9 cellular contexts compared by ENCODE assay signal in genomic region chr9:94802795-94803194, GRCh38.
A peak's percentile ranks its signal among the peaks of the same experiment; 100 is the strongest.
DNase-seq lines count a peak whose midpoint lies in the region; ATAC-seq lines count a peak whose summit lies in the region.
"Had no signal": no experiment of that assay in that cellular context is flagged by ENCODE, and none has a peak within 500 bp of the region (broad histone marks: within the 10 kb centered on the region; RNA-seq: fewer than 3 reads in every experiment).

No MANE protein-coding gene starts in this region.

- peaks cover 29% of the 10 kb centered on the region for H3K4me1 Mint-ChIP-seq in activated naive CD8-positive, alpha-beta T cell treated with anti-CD3 and anti-CD28 coated beads for 36 hours

- H3K9me3 Mint-ChIP-seq in activated naive CD8-positive, alpha-beta T cell treated with anti-CD3 and anti-CD28 coated beads for 36 hours = no peaks in the 10 kb centered on the region

- intact Hi-C loops in Right ventricle myocardium superior (cut with DNase I) = no loop called here

- H3K27me3 Mint-ChIP-seq in activated naive CD8-positive, alpha-beta T cell treated with anti-CD3 and anti-CD28 coated beads for 36 hours = no peaks in the 10 kb centered on the region

- peak; percentile 3 for DNase-seq in NK-92 treated with Interleukin-12 subunit alpha and Interleukin-12 subunit beta, amount 100 ng/mL, for 24 hours (lab: John Stamatoyannopoulos, UW)
- DNase-seq in NK-92 (lab: John Stamatoyannopoulos, UW; ENCODE audit: unreplicated experiment) = no peak
- peak; percentile 55 for DNase-seq in activated naive CD8-positive, alpha-beta T cell treated with anti-CD3 and anti-CD28 coated beads for 36 hours
- peak; percentile 52 for DNase-seq in stimulated activated CD8-positive, alpha-beta memory T cell treated with anti-CD3 and anti-CD28 coated beads, Interleukin-4, amount 100 ng/mL, for 48 hours
- DNase-seq in GM19238 (ENCODE audit: insufficient read length, low spot score) = no peak
- no peak for DNase-seq in Right ventricle myocardium superior
- DNase-seq: SHP77 had no signal

- peak; percentile 66 for ATAC-seq in HG03432 (IDR thresholded peaks at IDR 0.05; ENCODE audit: unreplicated experiment)
- no peak for ATAC-seq in Right ventricle myocardium superior (ENCODE audit: poor library complexity)
- ATAC-seq in HG02970 (IDR thresholded peaks at IDR 0.05; ENCODE audit: low FRiP score, unreplicated experiment) = no peak

- H3K27ac Mint-ChIP-seq in activated naive CD8-positive, alpha-beta T cell treated with anti-CD3 and anti-CD28 coated beads for 36 hours = peak overlapping the region; percentile 72

- H3K36me3 Mint-ChIP-seq in activated naive CD8-positive, alpha-beta T cell treated with anti-CD3 and anti-CD28 coated beads for 36 hours = peaks cover 42% of the 10 kb centered on the region

- H3K4me3 Mint-ChIP-seq in activated naive CD8-positive, alpha-beta T cell treated with anti-CD3 and anti-CD28 coated beads for 36 hours = no peak overlapping the region

Comparison
In these comparisons a context has a peak if more than half of its experiments do, and no peak if none do; other contexts are left out.
1. DNase-seq: peak in NK-92 treated with Interleukin-12 subunit alpha and Interleukin-12 subunit beta, amount 100 ng/mL, for 24 hours (single experiment), activated naive CD8-positive, alpha-beta T cell treated with anti-CD3 and anti-CD28 coated beads for 36 hours (single experiment) and stimulated activated CD8-positive, alpha-beta memory T cell treated with anti-CD3 and anti-CD28 coated beads, Interleukin-4, amount 100 ng/mL, for 48 hours (single experiment); none in NK-92 (single experiment), GM19238 (single experiment) and Right ventricle myocardium superior (single experiment).